ENCODE assay signal across 8 cellular contexts in the genomic region with DNA sequence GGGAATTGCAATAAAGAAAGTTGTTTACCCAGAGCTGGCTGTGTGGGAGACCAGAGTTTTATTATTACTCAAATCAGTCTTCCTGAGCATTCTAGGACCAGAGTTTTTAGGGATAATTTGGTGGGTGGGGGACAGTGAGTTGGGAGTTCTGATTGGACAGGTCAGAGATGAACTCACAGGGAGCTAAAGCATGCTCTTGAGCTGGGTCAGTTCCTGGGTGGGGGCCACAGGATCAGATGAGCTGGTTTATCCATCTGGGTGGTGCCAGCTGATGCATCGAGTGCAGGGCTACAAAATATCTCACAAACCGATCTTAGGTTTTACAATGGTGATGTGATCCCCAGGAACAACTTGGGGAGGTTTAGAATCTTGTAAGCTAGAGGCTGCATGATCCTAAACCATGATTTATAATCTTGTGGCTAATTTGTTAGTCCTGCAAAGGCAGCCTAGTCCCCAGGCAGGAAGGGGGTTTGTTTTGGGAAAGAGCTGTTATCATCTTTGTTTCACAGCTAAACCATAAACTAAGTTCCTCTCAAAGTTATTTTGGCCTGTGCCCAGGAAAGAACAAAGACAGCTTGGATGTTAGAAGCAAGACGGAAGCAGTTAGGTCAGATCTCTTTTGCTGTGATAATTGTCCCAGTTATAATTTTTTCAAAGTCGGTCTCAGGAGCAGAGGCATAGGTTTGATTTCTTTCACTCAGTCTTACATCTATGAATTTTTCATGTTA.
DNase-seq lines count a peak whose midpoint lies in the region; ATAC-seq and TF ChIP-seq lines count a peak whose summit lies in the region.
"Not testable (repeated sequence)": the region's sequence is repeated elsewhere in the genome, so short reads cannot be mapped to it uniquely, and the experiment has no call there.

No MANE protein-coding gene starts in this region.

- intact Hi-C loops in CD4-positive, alpha-beta T cell (cut with DNase I, micrococcal nuclease): loop anchor here in 1 of 2 experiments (5.0 kb wide), 1 partner anchor 54 kb away; no protein-coding TSS in a partner anchor
- intact Hi-C loops in mammary epithelial cell (cut with micrococcal nuclease): loop anchor here (10.0 kb wide), 1 partner anchor 188 kb away; no protein-coding TSS in a partner anchor
- intact Hi-C loops in naive thymus-derived CD4-positive, alpha-beta T cell (cut with micrococcal nuclease): loop anchor here in 1 of 2 donors (5.0 kb wide), 1 partner anchor 54 kb away; no protein-coding TSS in a partner anchor
- intact Hi-C loops in transverse colon (cut with DNase I; ENCODE audit: low total_unique reads): not testable (repeated sequence)

- TF ChIP-seq CTCF in CD4-positive, alpha-beta T cell (IDR thresholded peaks at IDR 0.05); HEK293 (tag by site-specific recombination; IDR thresholded peaks at IDR 0.05); mammary epithelial cell (conservative IDR thresholded peaks at IDR 0.05 in 1 of 2, IDR thresholded peaks at IDR 0.05 in 1 of 2; ENCODE audit: extremely low read depth in 1 of 2, insufficient read depth in 1 of 2, low read depth in 1 of 2, low read length in 2 of 2); transverse colon (IDR thresholded peaks at IDR 0.05): not testable (repeated sequence)

- H3K36me3 ChIP-seq in HEK293 (ENCODE audit: control insufficient read depth in 2 of 2, insufficient read depth in 1 of 2, low read length in 2 of 2); mammary epithelial cell (ENCODE audit: insufficient read depth, low read length); naive thymus-derived CD4-positive, alpha-beta T cell (ENCODE audit: control insufficient read depth in 2 of 3, insufficient read depth in 3 of 3, low read length in 3 of 3); transverse colon: not testable (repeated sequence)

- H3K79me2 ChIP-seq in mammary epithelial cell (ENCODE audit: insufficient read depth, low read length): not testable (repeated sequence)

- not testable (repeated sequence) for BruUV-seq in mammary epithelial cell (replicated peaks; lab: Mats Ljungman, UMichigan)

- not testable (repeated sequence) for DNase-seq in CD4-positive, alpha-beta T cell; activated T-cell treated with anti-CD3 and anti-CD28 coated beads, Interleukin-2, amount 50 U/mL, for 24 hours; naive thymus-derived CD4-positive, alpha-beta T cell; transverse colon
- peak in 1 of 34 experiments; percentile 6 for DNase-seq in T-cell
- DNase-seq in mammary epithelial cell: peak; percentile 19
- peak; percentile 48 for DNase-seq in foreskin melanocyte

- H4K20me1 ChIP-seq in mammary epithelial cell (ENCODE audit: insufficient read depth, low read length): not testable (repeated sequence)

- POLR2A ChIA-PET in CD4-positive, alpha-beta T cell (lab: Charles Lee): interaction anchor here (0.9 to 1.6 kb wide), 4 partner anchors 17 to 73 kb away, joined by 3 to 4 read pairs (median 4); no protein-coding TSS in a partner anchor
- POLR2A ChIA-PET in HEK293 (lab: Yijun Ruan, JAX): interaction anchor here (5.0 kb wide), 1 partner anchor 73 kb away, joined by 91 read pairs; no protein-coding TSS in a partner anchor
- POLR2A ChIA-PET in T-cell (lab: Charles Lee): interaction anchor here in 1 of 2 donors (0.9 kb wide), 1 partner anchor 73 kb away, joined by 4 read pairs; no protein-coding TSS in a partner anchor
- POLR2A ChIA-PET in naive thymus-derived CD4-positive, alpha-beta T cell (lab: Charles Lee): interaction anchor here (0.8 kb wide), 1 partner anchor 73 kb away, joined by 3 read pairs; no protein-coding TSS in a partner anchor

- H3K4me3 Mint-ChIP-seq in CD4-positive, alpha-beta T cell: peak overlapping the region; percentile 95
- peak overlapping the region; percentile 28 to 96 (median 95) for H3K4me3 Mint-ChIP-seq in T-cell
- H3K4me3 Mint-ChIP-seq in activated T-cell treated with anti-CD3 and anti-CD28 coated beads, Interleukin-2, amount 50 U/mL, for 24 hours: peak overlapping the region; percentile 12
- peak overlapping the region in 9 of 10 donors; percentile 25 to 99 (median 94) for H3K4me3 Mint-ChIP-seq in naive thymus-derived CD4-positive, alpha-beta T cell

- H3K27me3 Mint-ChIP-seq in CD4-positive, alpha-beta T cell; T-cell; activated T-cell treated with anti-CD3 and anti-CD28 coated beads, Interleukin-2, amount 50 U/mL, for 24 hours: not testable (repeated sequence)
- H3K27me3 Mint-ChIP-seq in naive thymus-derived CD4-positive, alpha-beta T cell: peaks cover 0 to 62% (median 0%) of the 10 kb centered on the region in 5 donors

- not testable (repeated sequence) for TF ChIP-seq POLR2A in transverse colon (IDR thresholded peaks at IDR 0.05)

- in situ Hi-C loops in mammary epithelial cell (cut with MboI; ENCODE audit: low sequenced_read_pairs in 2 of 2); transverse colon (cut with MboI; ENCODE audit: low pct_ligation_motif_present in 1 of 4, low pct_unique_long_range_greater_than_20kb in 1 of 4, low sequenced_read_pairs in 3 of 4): not testable (repeated sequence)

- not testable (repeated sequence) for H3K4me2 ChIP-seq in mammary epithelial cell (ENCODE audit: insufficient read depth, low read depth, low read length)

- dilution Hi-C loops in mammary epithelial cell (cut with HindIII; ENCODE audit: low sequenced_read_pairs): not testable (repeated sequence)

- H3K9me3 Mint-ChIP-seq in CD4-positive, alpha-beta T cell; T-cell; activated T-cell treated with anti-CD3 and anti-CD28 coated beads, Interleukin-2, amount 50 U/mL, for 24 hours; naive thymus-derived CD4-positive, alpha-beta T cell: not testable (repeated sequence)

- H3K27me3 ChIP-seq in CD4-positive, alpha-beta T cell (ENCODE audit: control insufficient read depth, insufficient read depth, low read length); mammary epithelial cell (ENCODE audit: insufficient read depth, low read length); naive thymus-derived CD4-positive, alpha-beta T cell (ENCODE audit: control insufficient read depth in 2 of 2, insufficient read depth in 2 of 2, low read length in 2 of 2): not testable (repeated sequence)
- H3K27me3 ChIP-seq in transverse colon: peaks cover 12% of the 10 kb centered on the region

- not testable (repeated sequence) for H3K4me1 ChIP-seq in HEK293 (ENCODE audit: control insufficient read depth, insufficient read depth, low read length)
- H3K4me1 ChIP-seq in mammary epithelial cell (ENCODE audit: insufficient read depth, low read length) (peaks cover 16% of the 10 kb centered on the region), transverse colon (peaks cover 4 to 35% (median 17%) of the 10 kb centered on the region in 4 donors)
- H3K4me1 ChIP-seq in naive thymus-derived CD4-positive, alpha-beta T cell (ENCODE audit: control insufficient read depth in 2 of 2, insufficient read depth in 2 of 2, low read length in 2 of 2): peaks cover 5 to 12% of the 10 kb centered on the region in 2 donors

- not testable (repeated sequence) for H3K27ac ChIP-seq in CD4-positive, alpha-beta T cell (ENCODE audit: low read depth, low read length); mammary epithelial cell (ENCODE audit: insufficient read depth, low read depth, low read length); naive thymus-derived CD4-positive, alpha-beta T cell (ENCODE audit: low read depth, low read length)
- peak overlapping the region; percentile 18; the same call in 1 of the 2 replicates for H3K27ac ChIP-seq in HEK293 (ENCODE audit: extremely low read depth, low read depth, low read length)
- H3K27ac ChIP-seq in transverse colon: peak overlapping the region; percentile 3 to 86 (median 82)

- H2AFZ ChIP-seq in mammary epithelial cell (ENCODE audit: low read depth, low read length): peak overlapping the region; percentile 46

- peaks cover 38% of the 10 kb centered on the region for H3K4me1 Mint-ChIP-seq in CD4-positive, alpha-beta T cell (ENCODE audit: low read depth)
- peaks cover 34 to 37% (median 35%) of the 10 kb centered on the region in 3 donors for H3K4me1 Mint-ChIP-seq in T-cell
- H3K4me1 Mint-ChIP-seq in activated T-cell treated with anti-CD3 and anti-CD28 coated beads, Interleukin-2, amount 50 U/mL, for 24 hours (ENCODE audit: low read depth): peaks cover 45% of the 10 kb centered on the region
- peaks cover 24 to 42% (median 34%) of the 10 kb centered on the region in 7 donors for H3K4me1 Mint-ChIP-seq in naive thymus-derived CD4-positive, alpha-beta T cell

- H3K9ac ChIP-seq in mammary epithelial cell (ENCODE audit: insufficient read depth, low read length): not testable (repeated sequence)

- H3K27ac Mint-ChIP-seq in CD4-positive, alpha-beta T cell: peak overlapping the region; percentile 96
- H3K27ac Mint-ChIP-seq in T-cell: peak overlapping the region; percentile 99 to 100
- peak overlapping the region; percentile 100 for H3K27ac Mint-ChIP-seq in activated T-cell treated with anti-CD3 and anti-CD28 coated beads, Interleukin-2, amount 50 U/mL, for 24 hours
- peak overlapping the region in 7 of 9 donors; percentile 93 to 98 (median 97) for H3K27ac Mint-ChIP-seq in naive thymus-derived CD4-positive, alpha-beta T cell

- not testable (repeated sequence) for H3K4me3 ChIP-seq in HEK293 (ENCODE audit: low read depth, low read length); mammary epithelial cell (replicated peaks in 1 of 3; ENCODE audit: insufficient read depth in 1 of 3, low read depth in 2 of 3, low read length in 3 of 3); naive thymus-derived CD4-positive, alpha-beta T cell (ENCODE audit: low read length); transverse colon

- 39% methylated on average over 4 of the region's 4 CpGs for WGBS in mammary epithelial cell (ENCODE audit: low coverage, missing lambda C conversion rate)
- WGBS in transverse colon (ENCODE audit: low coverage in 1 of 2), 2 donors: 11 to 20% methylated on average over 2 to 4 of the region's 4 CpGs

- not testable (repeated sequence) for H3K36me3 Mint-ChIP-seq in CD4-positive, alpha-beta T cell (ENCODE audit: low read depth); T-cell; activated T-cell treated with anti-CD3 and anti-CD28 coated beads, Interleukin-2, amount 50 U/mL, for 24 hours (ENCODE audit: low read depth); naive thymus-derived CD4-positive, alpha-beta T cell

- H3K9me3 ChIP-seq in CD4-positive, alpha-beta T cell (ENCODE audit: control insufficient read depth, low read length); HEK293 (ENCODE audit: control insufficient read depth, insufficient read depth, low read depth, low read length); mammary epithelial cell (replicated peaks; ENCODE audit: insufficient read depth, low read length); naive thymus-derived CD4-positive, alpha-beta T cell (ENCODE audit: control insufficient read depth in 2 of 3, low read length in 3 of 3); transverse colon: not testable (repeated sequence)

- CTCF ChIA-PET in CD4-positive, alpha-beta T cell (lab: Charles Lee): interaction anchor here (0.7 kb wide), 1 partner anchor 14 kb away, joined by 3 read pairs; no protein-coding TSS in a partner anchor
- CTCF ChIA-PET in HEK293 (lab: Yijun Ruan, JAX): interaction anchor here (0.6 to 1.8 kb wide), 3 partner anchors 10 to 1062 kb away, joined by 3 to 16 read pairs (median 3); no protein-coding TSS in a partner anchor
- CTCF ChIA-PET in T-cell (lab: Charles Lee): interaction anchor here in 1 of 2 donors (2.1 kb wide), 1 partner anchor 14 kb away, joined by 6 read pairs; no protein-coding TSS in a partner anchor
- CTCF ChIA-PET in mammary epithelial cell (lab: Charles Lee; ENCODE audit: low non-redundant PET): not testable (repeated sequence)
- CTCF ChIA-PET in naive thymus-derived CD4-positive, alpha-beta T cell (lab: Charles Lee): interaction anchor here (1.8 kb wide), 1 partner anchor 9 kb away, joined by 5 read pairs; no protein-coding TSS in a partner anchor

- not testable (repeated sequence) for TF ChIP-seq EP300 in transverse colon (IDR thresholded peaks at IDR 0.05; ENCODE audit: low read depth)

- not testable (repeated sequence) for ATAC-seq in CD4-positive, alpha-beta T cell (ENCODE audit: poor library complexity); T-cell (replicated peaks in 1 of 4); naive thymus-derived CD4-positive, alpha-beta T cell

Comparison
In these comparisons a context has a peak if more than half of its experiments do, and no peak if none do; other contexts are left out.
1. H3K4me3 Mint-ChIP-seq: peak in every context shown above with its lines; median percentile 95 in CD4-positive, alpha-beta T cell; 95 in T-cell; 94 in naive thymus-derived CD4-positive, alpha-beta T cell; 12 in activated T-cell treated with anti-CD3 and anti-CD28 coated beads, Interleukin-2, amount 50 U/mL, for 24 hours.